Comparison of ENCODE assay signal across 8 cellular contexts in genomic region chr10:15096661-15097010, GRCh38. TPM values are rescaled to one million over a fixed set of nuclear protein-coding genes. Genes with fewer than 3 reads are reported as not detected.
DNase-seq lines count a peak whose midpoint lies in the region; ATAC-seq and TF ChIP-seq lines count a peak whose summit lies in the region.

No MANE protein-coding gene starts in this region.

- intact Hi-C loops in left colon (cut with DNase I, micrococcal nuclease) = no loop called here
- intact Hi-C loops in thyroid gland (cut with DNase I) = no loop called here

- H3K27ac Mint-ChIP-seq in activated naive CD8-positive, alpha-beta T cell treated with anti-CD3 and anti-CD28 coated beads, Interleukin-2, amount 10 ng/mL, durations not matched to agents 7 days and 5 days = peak overlapping the region; percentile 97

- no peak for DNase-seq in activated naive CD8-positive, alpha-beta T cell treated with anti-CD3 and anti-CD28 coated beads, Interleukin-2, amount 10 ng/mL, durations not matched to agents 7 days and 5 days
- DNase-seq in left colon (no peak), thyroid gland (no peak), middle frontal gyrus (ENCODE audit: extremely low spot score, low spot score) (no peak), DMS114 treated with DMSO at 0.1 percent for 48 hours (lab: John Stamatoyannopoulos, UW; ENCODE audit: unreplicated experiment) (no peak), NCI-H446 (lab: John Stamatoyannopoulos, UW) (no peak)

- peaks cover 20% of the 10 kb centered on the region for H3K4me1 Mint-ChIP-seq in activated naive CD8-positive, alpha-beta T cell treated with anti-CD3 and anti-CD28 coated beads, Interleukin-2, amount 10 ng/mL, durations not matched to agents 7 days and 5 days

- H3K9me3 Mint-ChIP-seq in activated naive CD8-positive, alpha-beta T cell treated with anti-CD3 and anti-CD28 coated beads, Interleukin-2, amount 10 ng/mL, durations not matched to agents 7 days and 5 days = no peaks in the 10 kb centered on the region

- H3K4me1 ChIP-seq in thyroid gland = peaks cover 19 to 27% of the 10 kb centered on the region in 2 donors

- peak overlapping the region; percentile 90 to 99 (median 98) for H3K4me3 ChIP-seq in thyroid gland (replicated peaks in 1 of 3)

- no peaks in the 10 kb centered on the region for H3K27me3 ChIP-seq in thyroid gland

- 1 to 2% methylated on average over 11 of the region's 11 CpGs for WGBS in thyroid gland, 2 donors

- POLR2A ChIA-PET in activated naive CD8-positive, alpha-beta T cell treated with anti-CD3 and anti-CD28 coated beads, Interleukin-2, amount 10 ng/mL, durations not matched to agents 7 days and 5 days (lab: Charles Lee) = interaction anchor here (2.3 kb wide), 1 partner anchor 137 kb away, joined by 7 read pairs; the partner anchor contains the start of gene MEIG1

- H3K36me3 ChIP-seq in thyroid gland = no peaks in the 10 kb centered on the region

- peaks cover 3% of the 10 kb centered on the region for H3K36me3 Mint-ChIP-seq in activated naive CD8-positive, alpha-beta T cell treated with anti-CD3 and anti-CD28 coated beads, Interleukin-2, amount 10 ng/mL, durations not matched to agents 7 days and 5 days

- H3K9me3 ChIP-seq in thyroid gland = no peaks in the 10 kb centered on the region

- H3K27me3 Mint-ChIP-seq in activated naive CD8-positive, alpha-beta T cell treated with anti-CD3 and anti-CD28 coated beads, Interleukin-2, amount 10 ng/mL, durations not matched to agents 7 days and 5 days = no peaks in the 10 kb centered on the region

- TF ChIP-seq POLR2A in thyroid gland (IDR thresholded peaks at IDR 0.05) = no peak

- ATAC-seq in GM19043 (IDR thresholded peaks at IDR 0.05; ENCODE audit: low read depth, unreplicated experiment) (peak; percentile 9), HG03045 (IDR thresholded peaks at IDR 0.05; ENCODE audit: unreplicated experiment) (peak; percentile 13), left colon (peak; percentile 13)
- ATAC-seq in activated naive CD8-positive, alpha-beta T cell treated with anti-CD3 and anti-CD28 coated beads, Interleukin-2, amount 10 ng/mL, durations not matched to agents 7 days and 5 days (ENCODE audit: low read depth) = peak; percentile 21

- peak overlapping the region; percentile 97 for H3K4me3 Mint-ChIP-seq in activated naive CD8-positive, alpha-beta T cell treated with anti-CD3 and anti-CD28 coated beads, Interleukin-2, amount 10 ng/mL, durations not matched to agents 7 days and 5 days

- H3K27ac ChIP-seq in thyroid gland = peak overlapping the region; percentile 93 to 100 (median 96)

- no peak for TF ChIP-seq CTCF in thyroid gland (IDR thresholded peaks at IDR 0.05)

RNA-seq across cellular contexts. Expression of gene RPP38, which starts 0.5 kb away (rescaled TPM):
- total RNA-seq in activated naive CD8-positive, alpha-beta T cell treated with anti-CD3 and anti-CD28 coated beads, Interleukin-2, amount 10 ng/mL, durations not matched to agents 7 days and 5 days = 10 to 100 TPM; 14.6 to 17.6 TPM
- 10 to 100 TPM; 15.4 to 17.6 TPM for total RNA-seq in left colon
- total RNA-seq in thyroid gland = 10 to 100 TPM; 17.0 to 28.5 (median 19.3) TPM

RNA-seq across cellular contexts. Expression of gene ACBD7, which starts 8.1 kb away (rescaled TPM):
- total RNA-seq in activated naive CD8-positive, alpha-beta T cell treated with anti-CD3 and anti-CD28 coated beads, Interleukin-2, amount 10 ng/mL, durations not matched to agents 7 days and 5 days = 1 to 10 TPM; 1.5 to 1.8 TPM
- under 1 TPM; 0.25 to 0.61 TPM for total RNA-seq in left colon
- total RNA-seq in thyroid gland = 1 to 10 TPM in 2 of 4 donors, under 1 TPM in 2; 0.54 to 1.3 (median 1.0) TPM

RNA-seq across cellular contexts. Expression of gene OLAH, which starts 52.9 kb away (rescaled TPM):
- total RNA-seq in activated naive CD8-positive, alpha-beta T cell treated with anti-CD3 and anti-CD28 coated beads, Interleukin-2, amount 10 ng/mL, durations not matched to agents 7 days and 5 days = under 1 TPM; 0.45 to 0.61 TPM
- total RNA-seq in left colon = not detected
- total RNA-seq in thyroid gland = 1 to 10 TPM in 1 of 4 donors, not detected in 3; 4.8 TPM
